8 cellular contexts compared by ENCODE assay signal in genomic region chr10:100535715-100536353, GRCh38. TPM values are rescaled to one million over a fixed set of nuclear protein-coding genes. Genes with fewer than 3 reads are reported as not detected.
DNase-seq lines count a peak whose midpoint lies in the region; TF ChIP-seq lines count a peak whose summit lies in the region.

TSS of gene HIF1AN (plus strand) at chr10:100535943. CDS start at chr10:100535959, 16 bp downstream.

- no peak within 1 kb of the TSS for H3K27ac Mint-ChIP-seq in Caco-2 (ENCODE audit: unreplicated experiment)

- H2BK120ac ChIP-seq in mesendoderm (ENCODE audit: low read depth, low read length) = no peak within 1 kb of the TSS

- H3K27me3 Mint-ChIP-seq in Caco-2 (ENCODE audit: insufficient read depth, unreplicated experiment) = no peaks in the 10 kb centered on the region

- peak within 1 kb of the TSS; percentile 92 for H3K4me2 ChIP-seq in mesendoderm (ENCODE audit: low read length)

- no peak within 1 kb of the TSS for H2AK5ac ChIP-seq in mesendoderm (ENCODE audit: low read length)

- H3K27me3 ChIP-seq in Caco-2 (replicated peaks; ENCODE audit: control insufficient read depth, insufficient read depth, low read length) = no peaks in the 10 kb centered on the region
- no peaks in the 10 kb centered on the region for H3K27me3 ChIP-seq in endocrine pancreas (ENCODE audit: control insufficient read depth, insufficient read depth, low read length)
- peaks cover 2% of the 10 kb centered on the region for H3K27me3 ChIP-seq in mesendoderm (ENCODE audit: insufficient read depth, low read length, poor library complexity)

- POLR2A ChIA-PET in Caco-2 (lab: Charles Lee) = interaction anchor here (0.6 to 1.3 kb wide), 17 partner anchors 9 to 1840 kb away, joined by 3 to 12 read pairs (median 5); partner anchors contain the start of genes SCD and SLF2

- H4K5ac ChIP-seq in mesendoderm (ENCODE audit: low read length) = peak within 1 kb of the TSS; percentile 71

- DNase-seq in Caco-2 (peak; percentile 93 to 94), GM20000 (ENCODE audit: low spot score) (peak; percentile 94), HT-29 (ENCODE audit: low spot score) (peak; percentile 96), mesendoderm (peak; percentile 97)
- peak; percentile 79 for DNase-seq in NK-92 treated with Interleukin-12 subunit alpha and Interleukin-12 subunit beta, amount 100 ng/mL, for 24 hours (lab: John Stamatoyannopoulos, UW)
- peak; percentile 78 to 82 for DNase-seq in activated CD8-positive, alpha-beta memory T cell treated with anti-CD3 and anti-CD28 coated beads for 4 hours (ENCODE audit: low read depth in 2 of 2)
- peak; percentile 70 for DNase-seq in stimulated activated CD8-positive, alpha-beta memory T cell treated with anti-CD3 and anti-CD28 coated beads, Interleukin-15, amount 100 ng/mL, for 1 hour (ENCODE audit: low read depth)

- no peak within 1 kb of the TSS for H2BK15ac ChIP-seq in mesendoderm (replicated peaks; ENCODE audit: low read depth)

- H3K4me3 ChIP-seq in Caco-2 (ENCODE audit: low read depth, low read length) (peak within 1 kb of the TSS; percentile 62), endocrine pancreas (ENCODE audit: control insufficient read depth, insufficient read depth, low read length) (peak within 1 kb of the TSS; percentile 87), mesendoderm (ENCODE audit: low read length) (peak within 1 kb of the TSS; percentile 34)

- no peaks in the 10 kb centered on the region for H3K9me3 Mint-ChIP-seq in Caco-2 (ENCODE audit: unreplicated experiment)

- no peaks in the 10 kb centered on the region for H3K4me1 Mint-ChIP-seq in Caco-2 (ENCODE audit: low read depth, unreplicated experiment)

- CTCF ChIA-PET in Caco-2 (lab: Charles Lee) = interaction anchor here (0.6 to 1.9 kb wide), 29 partner anchors 9 to 1742 kb away, joined by 3 to 32 read pairs (median 5); partner anchors contain the start of genes PDZD7 and SCD

- H3K4me1 ChIP-seq in Caco-2 (no peaks in the 10 kb centered on the region; the same call in 1 of the 2 replicates), endocrine pancreas (ENCODE audit: control insufficient read depth, insufficient read depth, low read length) (peaks cover 21% of the 10 kb centered on the region), mesendoderm (ENCODE audit: control insufficient read depth, low read depth, low read length) (peaks cover 6% of the 10 kb centered on the region)

- H4K8ac ChIP-seq in mesendoderm (ENCODE audit: low read depth, low read length) = peak within 1 kb of the TSS; percentile 76

- H3K27ac ChIP-seq in mesendoderm (ENCODE audit: low read depth, low read length) = no peak within 1 kb of the TSS

- H3K9ac ChIP-seq in endocrine pancreas (ENCODE audit: control insufficient read depth, insufficient read depth, low read length) = peak within 1 kb of the TSS; percentile 87
- peak within 1 kb of the TSS; percentile 77 for H3K9ac ChIP-seq in mesendoderm (ENCODE audit: low read length)

- H3K36me3 Mint-ChIP-seq in Caco-2 (ENCODE audit: insufficient read depth, unreplicated experiment) = peaks cover 26% of the 10 kb centered on the region

- H3K9me3 ChIP-seq in Caco-2 (no peaks in the 10 kb centered on the region), endocrine pancreas (ENCODE audit: control insufficient read depth, low read length) (no peaks in the 10 kb centered on the region)

- TF ChIP-seq CTCF in Caco-2 (IDR thresholded peaks at IDR 0.05; ENCODE audit: insufficient read depth in 1 of 2, low read depth in 1 of 2, low read length in 1 of 2, severe bottlenecking in 1 of 2, unreplicated experiment in 1 of 2) (peak; percentile 85 to 97), GM20000 (IDR thresholded peaks at IDR 0.05; ENCODE audit: extremely low read depth, missing control alignments) (peak; percentile 83)

- H3K4me3 Mint-ChIP-seq in Caco-2 (ENCODE audit: unreplicated experiment) = peak within 1 kb of the TSS; percentile 29

- peak within 1 kb of the TSS; percentile 86 for H3K56ac ChIP-seq in mesendoderm (ENCODE audit: low read length)

- peaks cover 16% of the 10 kb centered on the region for H3K79me1 ChIP-seq in mesendoderm (ENCODE audit: low read length)

- intact Hi-C loops in Caco-2 (cut with micrococcal nuclease; ENCODE audit: unreplicated experiment) = no loop called here

- no peak within 1 kb of the TSS for H2BK5ac ChIP-seq in mesendoderm (ENCODE audit: low read length)

- H3K23ac ChIP-seq in mesendoderm (ENCODE audit: low read length) = no peak within 1 kb of the TSS

- H3K18ac ChIP-seq in mesendoderm (ENCODE audit: low read length) = peak within 1 kb of the TSS; percentile 61

- no CpG with 5 or more reads among the region's 35 CpGs for WGBS in mesendoderm (ENCODE audit: extremely low coverage, insufficient coverage, low lambda C conversion rate)

- BruUV-seq in Caco-2 (replicated peaks; lab: Mats Ljungman, UMichigan) = no TSS peak

- H3K4ac ChIP-seq in mesendoderm (ENCODE audit: low read depth, low read length) = no peak within 1 kb of the TSS

- H3K36me3 ChIP-seq in Caco-2 (ENCODE audit: control insufficient read depth, insufficient read depth, low read length) = peaks cover 2% of the 10 kb centered on the region; the same call in 1 of the 2 replicates
- no peaks in the 10 kb centered on the region for H3K36me3 ChIP-seq in endocrine pancreas (ENCODE audit: control insufficient read depth, insufficient read depth, low read length)
- H3K36me3 ChIP-seq in mesendoderm (ENCODE audit: control insufficient read depth, insufficient read depth, low read length) = no peaks in the 10 kb centered on the region

- peaks cover 21% of the 10 kb centered on the region for H3K79me2 ChIP-seq in mesendoderm (ENCODE audit: control insufficient read depth, insufficient read depth, low read length)

RNA-seq across cellular contexts. Expression of gene HIF1AN, which starts in this region (rescaled TPM):
- 71.2 and 72.5 TPM in 2 replicates for total RNA-seq in Caco-2 (2022)
- 5.2 and 7.4 TPM in 2 replicates for total RNA-seq in HT-29 (2014; rRNA removed; shearing (Covaris generic))
- 14.9 TPM for polyA plus RNA-seq in mesendoderm (2013, experiment 1 of 2)
- 16.3 TPM for polyA plus RNA-seq in mesendoderm (2013, experiment 2 of 2)

Comparison
In these comparisons a context has a peak if more than half of its experiments do, and no peak if none do; other contexts are left out.
1. H3K4me3 ChIP-seq: peak in every context shown above with its lines; median percentile 87 in endocrine pancreas; 62 in Caco-2; 34 in mesendoderm.